Comparison of ENCODE assay signal across 12 cellular contexts in genomic region chr19:38706792-38707511, GRCh38. TPM values are rescaled to one million over a fixed set of nuclear protein-coding genes. Genes with fewer than 3 reads are reported as not detected.
DNase-seq lines count a peak whose midpoint lies in the region; ATAC-seq and TF ChIP-seq lines count a peak whose summit lies in the region.
"Had no signal": no experiment of that assay in that cellular context is flagged by ENCODE, and none has a peak within 500 bp of the region (broad histone marks: within the 10 kb centered on the region; RNA-seq: fewer than 3 reads in every experiment).

No MANE protein-coding gene starts in this region.

- TF ChIP-seq EP300 in gastroesophageal sphincter (IDR thresholded peaks at IDR 0.05) = no peak

- no peak overlapping the region for H3K4me3 ChIP-seq in gastroesophageal sphincter

- H3K4me1 Mint-ChIP-seq in T-helper 17 cell = peaks cover 10% of the 10 kb centered on the region
- no peaks in the 10 kb centered on the region for H3K4me1 Mint-ChIP-seq in progenitor cell of endocrine pancreas (ENCODE audit: low read depth)

- H3K27me3 ChIP-seq in gastroesophageal sphincter = no peaks in the 10 kb centered on the region

- ATAC-seq in T-helper 17 cell (no peak), gastroesophageal sphincter (no peak), GM18873 (IDR thresholded peaks at IDR 0.05; ENCODE audit: low FRiP score, unreplicated experiment) (no peak)
- ATAC-seq: stimulated activated naive CD8-positive, alpha-beta T cell treated with anti-CD3 and anti-CD28 coated beads, Interleukin-15, amount 100 ng/mL, for 72 hours had no signal

- H3K9me3 ChIP-seq in T-helper 17 cell (ENCODE audit: control insufficient read depth, low read length, poor library complexity, severe bottlenecking) (no peaks in the 10 kb centered on the region), gastroesophageal sphincter (no peaks in the 10 kb centered on the region)

- peak overlapping the region in 3 of 4 donors; percentile 85 to 97 (median 87) for H3K27ac ChIP-seq in gastroesophageal sphincter

- H3K36me3 ChIP-seq in gastroesophageal sphincter = peaks cover 0 to 100% of the 10 kb centered on the region in 2 donors

- no peaks in the 10 kb centered on the region for H3K9me3 Mint-ChIP-seq in progenitor cell of endocrine pancreas (ENCODE audit: low read depth)
- H3K9me3 Mint-ChIP-seq: stimulated activated naive CD8-positive, alpha-beta T cell treated with anti-CD3 and anti-CD28 coated beads, Interleukin-15, amount 100 ng/mL, for 72 hours had no signal

- H3K4me1 ChIP-seq in gastroesophageal sphincter = peaks cover 2 to 98% (median 56%) of the 10 kb centered on the region in 3 donors

- no peaks in the 10 kb centered on the region for H3K27me3 Mint-ChIP-seq in T-helper 17 cell
- no peaks in the 10 kb centered on the region for H3K27me3 Mint-ChIP-seq in progenitor cell of endocrine pancreas
- H3K27me3 Mint-ChIP-seq: stimulated activated naive CD8-positive, alpha-beta T cell treated with anti-CD3 and anti-CD28 coated beads, Interleukin-15, amount 100 ng/mL, for 72 hours had no signal

- TF ChIP-seq POLR2A in gastroesophageal sphincter (IDR thresholded peaks at IDR 0.05) = no peak

- 78 to 88% methylated on average over 8 to 9 of the region's 16 CpGs for WGBS in gastroesophageal sphincter (ENCODE audit: low coverage in 1 of 2), 2 donors

- H3K4me3 Mint-ChIP-seq in T-helper 17 cell = peak overlapping the region; percentile 7
- no peak overlapping the region for H3K4me3 Mint-ChIP-seq in progenitor cell of endocrine pancreas (ENCODE audit: low read depth)
- H3K4me3 Mint-ChIP-seq: stimulated activated naive CD8-positive, alpha-beta T cell treated with anti-CD3 and anti-CD28 coated beads, Interleukin-15, amount 100 ng/mL, for 72 hours had no signal

- peaks cover 10% of the 10 kb centered on the region for H3K36me3 Mint-ChIP-seq in T-helper 17 cell (ENCODE audit: low read depth)
- peaks cover 26% of the 10 kb centered on the region for H3K36me3 Mint-ChIP-seq in progenitor cell of endocrine pancreas (ENCODE audit: insufficient read depth)

- no peak for TF ChIP-seq CTCF in gastroesophageal sphincter (IDR thresholded peaks at IDR 0.05)
- no peak for TF ChIP-seq CTCF in progenitor cell of endocrine pancreas (IDR thresholded peaks at IDR 0.05; ENCODE audit: unreplicated experiment)

- peak; percentile 71 for DNase-seq in ELF-1 (ENCODE audit: low read depth, low spot score)
- no peak for DNase-seq in T-helper 17 cell
- DNase-seq in progenitor cell of endocrine pancreas (ENCODE audit: low spot score, unreplicated experiment) = no peak
- DNase-seq in stimulated activated naive CD4-positive, alpha-beta T cell treated with Interleukin-2 at 50 U/mL for 16 hours (lab: John Stamatoyannopoulos, UW) = no peak
- DNase-seq in NCI-H748 treated with DMSO at 0.1 percent for 48 hours (lab: John Stamatoyannopoulos, UW) = no peak
- DNase-seq in NCI-H524 treated with DMSO at 0.1 percent for 48 hours (lab: John Stamatoyannopoulos, UW) = no peak
- DNase-seq: COR-L47; Kasumi-1; NCI-H2227 treated with DMSO at 0.1 percent for 48 hours; stimulated activated naive CD8-positive, alpha-beta T cell treated with anti-CD3 and anti-CD28 coated beads, Interleukin-15, amount 100 ng/mL, for 72 hours had no signal

- peak overlapping the region; percentile 43 for H3K27ac Mint-ChIP-seq in T-helper 17 cell
- peak overlapping the region; percentile 63 for H3K27ac Mint-ChIP-seq in progenitor cell of endocrine pancreas

RNA-seq across cellular contexts. Expression of gene CAPN12, which starts 37.3 kb away (rescaled TPM):
- total RNA-seq in T-helper 17 cell = 1 to 10 TPM; 6.8 to 9.0 TPM
- total RNA-seq in gastroesophageal sphincter = 1 to 10 TPM in 2 of 4 donors, under 1 TPM in 1, not detected in 1; 0.93 to 2.2 (median 1.1) TPM
- total RNA-seq in progenitor cell of endocrine pancreas = 4.1 and 5.0 TPM in 2 replicates

RNA-seq across cellular contexts. Expression of gene ACTN4, which starts 59.5 kb away (rescaled TPM):
- total RNA-seq in T-helper 17 cell (100 to 1,000 TPM; 201 to 205 TPM), gastroesophageal sphincter (100 to 1,000 TPM; 337 to 938 (median 507) TPM), progenitor cell of endocrine pancreas (639 and 657 TPM in 2 replicates)
